1 cellular context compared by ENCODE assay signal in the genomic region with DNA sequence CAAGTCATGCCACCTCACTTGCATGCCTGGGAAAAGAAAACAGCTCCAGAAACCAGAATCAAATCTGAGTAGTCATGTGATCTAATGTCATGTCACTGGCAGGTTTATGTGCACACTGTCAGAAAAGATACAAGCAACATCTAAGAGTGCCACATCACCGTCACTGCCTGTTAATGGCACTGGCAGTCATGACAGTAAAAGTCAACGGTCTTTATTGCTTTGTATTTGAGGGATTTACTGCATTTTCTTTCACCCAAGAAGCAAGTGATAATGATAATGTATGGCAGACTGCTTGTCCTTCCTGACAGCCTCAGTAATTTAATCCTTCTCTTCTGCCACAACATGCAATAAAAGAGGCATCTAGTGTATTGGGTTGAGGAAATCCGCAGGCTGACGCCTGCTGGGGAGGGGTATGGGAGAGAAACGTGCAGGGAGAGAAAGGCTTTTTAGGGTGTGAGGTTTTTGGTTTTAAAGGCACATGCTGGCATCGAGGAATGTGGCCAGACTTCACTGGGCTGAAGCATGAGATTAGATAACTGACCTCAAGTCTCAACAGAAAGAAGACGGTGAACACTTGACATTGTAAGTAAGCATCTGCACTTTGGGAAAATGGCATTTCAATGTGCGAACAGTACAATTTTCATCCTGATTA.
TF ChIP-seq lines count a peak whose summit lies in the region.

No MANE protein-coding gene starts in this region.

TF ChIP-seq in H1, 55 proteins besides CTCF, POLR2A, EP300 and RAD21:
- TF ChIP-seq RNF2 (IDR thresholded peaks at IDR 0.05; ENCODE audit: borderline replicate concordance, low read depth, low read length, missing control alignments, poor library complexity, severe bottlenecking) (no peak), JUND (IDR thresholded peaks at IDR 0.05; ENCODE audit: low read length) (no peak)
- TF ChIP-seq, protein P1, sequence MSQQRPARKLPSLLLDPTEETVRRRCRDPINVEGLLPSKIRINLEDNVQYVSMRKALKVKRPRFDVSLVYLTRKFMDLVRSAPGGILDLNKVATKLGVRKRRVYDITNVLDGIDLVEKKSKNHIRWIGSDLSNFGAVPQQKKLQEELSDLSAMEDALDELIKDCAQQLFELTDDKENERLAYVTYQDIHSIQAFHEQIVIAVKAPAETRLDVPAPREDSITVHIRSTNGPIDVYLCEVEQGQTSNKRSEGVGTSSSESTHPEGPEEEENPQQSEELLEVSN (IDR thresholded peaks at IDR 0.05) = peak; percentile 28; the same call in 1 of the 2 replicates
